8 cellular contexts compared by ENCODE assay signal in genomic region chr2:54455584-54456525, GRCh38. TPM values are rescaled to one million over a fixed set of nuclear protein-coding genes. Genes with fewer than 3 reads are reported as not detected.
DNase-seq lines count a peak whose midpoint lies in the region; ATAC-seq and TF ChIP-seq lines count a peak whose summit lies in the region.

Gene SPTBN1 (plus strand): TSS chr2:54456327. CDS start chr2:54526419, 70,092 bp downstream.

- H3K27ac Mint-ChIP-seq in activated T-cell treated with anti-CD3 and anti-CD28 coated beads, Interleukin-2, amount 50 U/mL, for 72 hours, result no peak within 1 kb of the TSS

- no peak for TF ChIP-seq CTCF in fibroblast of pulmonary artery (IDR thresholded peaks at IDR 0.05; ENCODE audit: low read length, missing control alignments)

- H3K27me3 Mint-ChIP-seq in activated T-cell treated with anti-CD3 and anti-CD28 coated beads, Interleukin-2, amount 50 U/mL, for 72 hours (ENCODE audit: low read depth), result peaks cover 54% of the 10 kb centered on the region

- peak within 1 kb of the TSS; percentile 83 for H3K4me3 ChIP-seq in fibroblast of pulmonary artery (replicated peaks; ENCODE audit: low read depth, low read length)

- DNase-seq in GM03348 (ENCODE audit: low spot score) (peak; percentile 96), NCI-H524 (lab: John Stamatoyannopoulos, UW) (peak; percentile 78 to 88), fibroblast of pulmonary artery (ENCODE audit: low read depth) (peak; percentile 94), myocyte (ENCODE audit: low read depth) (peak; percentile 93), ureter (ENCODE audit: low spot score) (peak; percentile 85)
- DNase-seq in activated T-cell treated with anti-CD3 and anti-CD28 coated beads, Interleukin-2, amount 50 U/mL, for 72 hours, result peak; percentile 13 to 29

- ATAC-seq in HG02852 (IDR thresholded peaks at IDR 0.05; ENCODE audit: unreplicated experiment) (peak; percentile 29), HG03135 (IDR thresholded peaks at IDR 0.05; ENCODE audit: unreplicated experiment) (no peak)
- peak; percentile 47 to 50 for ATAC-seq in activated T-cell treated with anti-CD3 and anti-CD28 coated beads, Interleukin-2, amount 50 U/mL, for 72 hours (replicated peaks in 1 of 2)

- H3K4me1 Mint-ChIP-seq in activated T-cell treated with anti-CD3 and anti-CD28 coated beads, Interleukin-2, amount 50 U/mL, for 72 hours (ENCODE audit: low read depth), result peaks cover 25% of the 10 kb centered on the region

- peak within 1 kb of the TSS; percentile 86 to 96 for H3K4me3 Mint-ChIP-seq in activated T-cell treated with anti-CD3 and anti-CD28 coated beads, Interleukin-2, amount 50 U/mL, for 72 hours

- H3K36me3 Mint-ChIP-seq in activated T-cell treated with anti-CD3 and anti-CD28 coated beads, Interleukin-2, amount 50 U/mL, for 72 hours (ENCODE audit: insufficient read depth in 2 of 2), result peaks cover 2% of the 10 kb centered on the region in 2 donors

- H3K9me3 Mint-ChIP-seq in activated T-cell treated with anti-CD3 and anti-CD28 coated beads, Interleukin-2, amount 50 U/mL, for 72 hours, result no peaks in the 10 kb centered on the region

RNA-seq across cellular contexts. Expression of gene SPTBN1, which starts in this region (rescaled TPM):
- 100 to 1,000 TPM; 120 to 136 TPM for total RNA-seq in activated T-cell treated with anti-CD3 and anti-CD28 coated beads, Interleukin-2, amount 50 U/mL, for 72 hours
- 277 and 308 TPM in 2 replicates for total RNA-seq in myocyte
- polyA plus RNA-seq in myocyte (2012), result 222 TPM
- total RNA-seq in ureter, result 380 TPM

Comparison
In these comparisons a context has a peak if more than half of its experiments do, and no peak if none do; other contexts are left out.
1. DNase-seq: peak in every context shown above with its lines; median percentile 96 in GM03348; 94 in fibroblast of pulmonary artery; 93 in myocyte; 85 in ureter; 83 in NCI-H524; 21 in activated T-cell treated with anti-CD3 and anti-CD28 coated beads, Interleukin-2, amount 50 U/mL, for 72 hours.